In genomic region chr6:169725270-169726048, GRCh38 we compare ENCODE assay signal across 10 cellular contexts. TPM values are rescaled to one million over a fixed set of nuclear protein-coding genes. Genes with fewer than 3 reads are reported as not detected.
DNase-seq lines count a peak whose midpoint lies in the region; ATAC-seq, FAIRE-seq and TF ChIP-seq lines count a peak whose summit lies in the region.
"Had no signal": no experiment of that assay in that cellular context is flagged by ENCODE, and none has a peak within 500 bp of the region (broad histone marks: within the 10 kb centered on the region; RNA-seq: fewer than 3 reads in every experiment).

No MANE protein-coding gene starts in this region.

- H3K79me2 ChIP-seq in PC-9 (ENCODE audit: low read depth), result peaks cover 28% of the 10 kb centered on the region

- peaks cover 10% of the 10 kb centered on the region for H4K20me1 ChIP-seq in PC-9 (ENCODE audit: insufficient read depth)

- H3K36me3 ChIP-seq in PC-9 (ENCODE audit: low read depth) (0 out of 2 replicates have a peak, but pooled peaks cover under 1% of the 10 kb centered on the region), bronchial epithelial cell (ENCODE audit: control insufficient read depth, insufficient read depth, low read length) (no peaks in the 10 kb centered on the region)

- H3K9me3 ChIP-seq in PC-9 (ENCODE audit: insufficient read depth, low read depth), result no peaks in the 10 kb centered on the region

- peaks cover 25% of the 10 kb centered on the region; the same call in 1 of the 2 replicates for H3F3A ChIP-seq in PC-9 (ENCODE audit: insufficient read depth, low read depth)

- H2AFZ ChIP-seq in PC-9, result peak overlapping the region; percentile 95

- POLR2A ChIA-PET in PC-9 (lab: Charles Lee; ENCODE audit: unreplicated experiment), result no interaction called here

- no peaks in the 10 kb centered on the region for H3K27me3 ChIP-seq in PC-9 (ENCODE audit: insufficient read depth, low read depth)
- H3K27me3 ChIP-seq in bronchial epithelial cell (ENCODE audit: control insufficient read depth, insufficient read depth, low read length), result no peaks in the 10 kb centered on the region
- H3K27me3 ChIP-seq: foreskin keratinocyte had no signal

- ATAC-seq in GM19452 (IDR thresholded peaks at IDR 0.05; ENCODE audit: unreplicated experiment), result no peak

- peak overlapping the region; percentile 60 for H3K27ac ChIP-seq in PC-9
- peak overlapping the region in 14 of 21 experiments; percentile 77 to 95 (median 89) for H3K27ac ChIP-seq in skin epidermis
- H3K27ac ChIP-seq: foreskin keratinocyte had no signal

- CTCF ChIA-PET in PC-9 (lab: Charles Lee), result no interaction called here

- H3K4me3 ChIP-seq in PC-9, result peak overlapping the region; percentile 75
- peak overlapping the region; percentile 57 for H3K4me3 ChIP-seq in bronchial epithelial cell (ENCODE audit: low read depth, low read length)
- H3K4me3 ChIP-seq in skin epidermis, result peak overlapping the region; percentile 57 to 79 (median 70)

- H3K4me1 ChIP-seq in PC-9 (replicated peaks; ENCODE audit: insufficient read depth), result peaks cover 32% of the 10 kb centered on the region

- BruUV-seq in PC-9 (replicated peaks; lab: Mats Ljungman, UMichigan), result no TSS peak

- H3K9me2 ChIP-seq in PC-9 (ENCODE audit: insufficient read depth), result no peaks in the 10 kb centered on the region

- no peak for FAIRE-seq in bronchial epithelial cell (lab: Jason Lieb, UNC)
- FAIRE-seq: G401.6 had no signal

- intact Hi-C loops in PC-9 (cut with micrococcal nuclease; ENCODE audit: unreplicated experiment), result loop anchor here (2.0 kb wide), 1 partner anchor 25 kb away; the partner anchor contains the start of genes DYNLT2 and ERMARD

- no peak for TF ChIP-seq CTCF in PC-9 (conservative IDR thresholded peaks at IDR 0.05)
- no peak for TF ChIP-seq CTCF in bronchial epithelial cell (IDR thresholded peaks at IDR 0.05; ENCODE audit: insufficient read depth, low read length, severe bottlenecking)

- DNase-seq in NCI-H345 (lab: John Stamatoyannopoulos, UW) (peak; percentile 31), NCI-H345 treated with DMSO at 0.1 percent for 48 hours (lab: John Stamatoyannopoulos, UW; ENCODE audit: unreplicated experiment) (no peak), PC-9 (peak; percentile 21 to 77), bronchial epithelial cell (ENCODE audit: low read depth) (peak; percentile 66), islet precursor cell (peak; percentile 85), KG1 (lab: John Stamatoyannopoulos, UW) (no peak)

- H3K4me2 ChIP-seq in PC-9, result peak overlapping the region; percentile 87

RNA-seq across cellular contexts. Expression of gene PHF10, which starts 1.2 kb away (rescaled TPM):
- total RNA-seq in PC-9 (2021), result 20.8 and 21.7 TPM in 2 replicates
- 13.4 and 14.0 TPM in 2 replicates for total RNA-seq in bronchial epithelial cell

RNA-seq across cellular contexts. Expression of gene C6orf120, which starts 23.5 kb away (rescaled TPM):
- total RNA-seq in PC-9 (2021) (9.8 and 12.5 TPM in 2 replicates), bronchial epithelial cell (17.4 and 17.6 TPM in 2 replicates)

RNA-seq across cellular contexts. Expression of gene WDR27, which starts 23.6 kb away (rescaled TPM):
- total RNA-seq in PC-9 (2021), result 54.2 and 66.5 TPM in 2 replicates
- 16.8 and 21.8 TPM in 2 replicates for total RNA-seq in bronchial epithelial cell

RNA-seq across cellular contexts. Expression of gene DYNLT2, which starts 25.9 kb away (rescaled TPM):
- total RNA-seq in PC-9 (2021) (1.4 and 1.5 TPM in 2 replicates), bronchial epithelial cell (1.0 and 1.1 TPM in 2 replicates)

RNA-seq across cellular contexts. Expression of gene ERMARD, which starts 26.0 kb away (rescaled TPM):
- 19.3 and 28.2 TPM in 2 replicates for total RNA-seq in PC-9 (2021)
- 25.1 and 25.8 TPM in 2 replicates for total RNA-seq in bronchial epithelial cell

Comparison
In these comparisons a context has a peak if more than half of its experiments do, and no peak if none do; other contexts are left out.
1. DNase-seq: peak in NCI-H345 (single experiment), PC-9 (2 of 2), bronchial epithelial cell (single experiment) and islet precursor cell (single experiment); none in NCI-H345 treated with DMSO at 0.1 percent for 48 hours (single experiment) and KG1 (single experiment).
2. Peak in every context shown above with its lines, with median percentiles within 50 percentile points of each other: H3K4me3 ChIP-seq.